ENCODE assay signal across 8 cellular contexts in the genomic region with DNA sequence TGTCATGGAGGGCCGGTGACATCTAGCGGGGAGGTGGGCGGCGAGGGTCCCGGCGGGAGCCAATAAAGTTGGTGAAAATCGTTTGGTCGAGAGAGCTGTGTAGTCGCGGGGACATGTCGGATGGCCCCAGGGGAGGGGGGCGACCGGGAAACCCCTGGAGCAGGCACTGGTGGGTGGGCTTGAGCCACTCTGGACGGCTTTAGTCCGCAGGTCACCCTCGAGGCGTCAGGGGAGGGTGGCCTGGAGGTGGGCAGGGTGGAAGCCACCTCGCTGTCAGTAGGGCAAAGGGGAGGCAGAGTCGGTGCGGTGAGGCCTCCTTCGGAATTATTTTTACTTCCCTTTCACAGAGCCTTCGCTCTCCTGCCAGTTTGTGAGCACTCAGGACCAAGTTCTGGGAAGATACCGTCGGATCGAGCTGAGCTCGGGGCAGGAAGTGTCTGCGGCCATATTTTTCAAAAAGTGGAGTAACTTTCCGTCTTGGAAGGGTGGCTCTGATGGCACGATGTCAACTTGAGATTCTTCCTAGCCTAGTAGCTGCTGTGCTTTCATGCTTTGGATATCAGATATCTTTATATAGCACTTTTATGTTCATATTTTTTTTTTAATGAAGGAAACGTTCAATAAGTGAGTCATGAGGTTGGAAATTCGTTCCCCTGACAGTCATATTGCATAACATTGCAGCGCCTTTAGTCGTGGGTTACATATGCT. TPM values are rescaled to one million over a fixed set of nuclear protein-coding genes. Genes with fewer than 3 reads are reported as not detected.
A peak's percentile ranks its signal among the peaks of the same experiment; 100 is the strongest.
DNase-seq lines count a peak whose midpoint lies in the region; ATAC-seq, FAIRE-seq and TF ChIP-seq lines count a peak whose summit lies in the region.

No MANE protein-coding gene starts in this region.

- H3K4me1 Mint-ChIP-seq in T-cell = peaks cover 47 to 55% (median 50%) of the 10 kb centered on the region in 3 donors
- H3K4me1 Mint-ChIP-seq in central memory CD8-positive, alpha-beta T cell = peaks cover 60% of the 10 kb centered on the region

- H3K4me3 Mint-ChIP-seq in T-cell = peak overlapping the region; percentile 97 to 99 (median 99)
- H3K4me3 Mint-ChIP-seq in central memory CD8-positive, alpha-beta T cell = peak overlapping the region; percentile 97

- H4K20me1 ChIP-seq in keratinocyte (ENCODE audit: control insufficient read depth, extremely low read depth, insufficient read depth, low read length) = no peaks in the 10 kb centered on the region

- TF ChIP-seq CTCF in HEK293 (tag by site-specific recombination; IDR thresholded peaks at IDR 0.05) (0 out of 2 replicates have a peak, but pooled peaks have one; percentile 13), keratinocyte (optimal IDR thresholded peaks at IDR 0.05 in 1 of 3, IDR thresholded peaks at IDR 0.05 in 1 of 3, conservative IDR thresholded peaks at IDR 0.05 in 1 of 3; ENCODE audit: extremely low read depth in 1 of 3, insufficient read depth in 2 of 3, low read length in 3 of 3) (no peak)

- H3K9me1 ChIP-seq in keratinocyte (ENCODE audit: control insufficient read depth, extremely low read depth, insufficient read depth, low read length) = no peaks in the 10 kb centered on the region

- H3K4me2 ChIP-seq in keratinocyte (ENCODE audit: control insufficient read depth, extremely low read depth, insufficient read depth, low read depth, low read length) = peak overlapping the region; percentile 79

- H3K9me3 ChIP-seq in HEK293 (ENCODE audit: control insufficient read depth, insufficient read depth, low read depth, low read length) (no peaks in the 10 kb centered on the region), keratinocyte (ENCODE audit: control insufficient read depth, low read depth, low read length) (no peaks in the 10 kb centered on the region)

- dilution Hi-C loops in keratinocyte (cut with MboI; ENCODE audit: extremely low pct_ligation_motif_present, low sequenced_read_pairs) = no loop called here

- H3K27ac ChIP-seq in HEK293 (ENCODE audit: extremely low read depth, low read depth, low read length) = peak overlapping the region; percentile 49; the same call in 1 of the 2 replicates
- peak overlapping the region; percentile 89 for H3K27ac ChIP-seq in keratinocyte (ENCODE audit: control insufficient read depth, insufficient read depth, low read length)

- no peak for ATAC-seq in T-cell (replicated peaks in 1 of 4)
- no peak for ATAC-seq in central memory CD8-positive, alpha-beta T cell (replicated peaks; ENCODE audit: extremely low read depth, poor library complexity, severe bottlenecking)
- no peak for ATAC-seq in activated CD4-positive, CD25-positive, alpha-beta regulatory T cell treated with anti-CD3 and anti-CD28 coated beads, Interleukin-2, amount 50 U/mL, for 24 hours

- H3K36me3 ChIP-seq in HEK293 (ENCODE audit: control insufficient read depth in 2 of 2, insufficient read depth in 1 of 2, low read length in 2 of 2) (no peaks in the 10 kb centered on the region), keratinocyte (ENCODE audit: control insufficient read depth in 2 of 2, extremely low read depth in 1 of 2, insufficient read depth in 2 of 2, low read length in 2 of 2) (no peaks in the 10 kb centered on the region)

- CTCF ChIA-PET in HEK293 (lab: Yijun Ruan, JAX) = interaction anchor here (0.8 kb wide), 1 partner anchor 116 kb away, joined by 3 read pairs; no protein-coding TSS in a partner anchor
- CTCF ChIA-PET in T-cell (lab: Charles Lee) = interaction anchor here (0.9 to 9.8 kb wide), 8 partner anchors 9 to 537 kb away, joined by 3 to 122 read pairs (median 7); a partner anchor contains a TSS

- peaks cover 11% of the 10 kb centered on the region for H3K79me2 ChIP-seq in keratinocyte (ENCODE audit: control insufficient read depth, insufficient read depth, low read length)

- no peak for FAIRE-seq in keratinocyte (lab: Jason Lieb, UNC)

- H3K27me3 Mint-ChIP-seq in T-cell = no peaks in the 10 kb centered on the region
- H3K27me3 Mint-ChIP-seq in central memory CD8-positive, alpha-beta T cell = no peaks in the 10 kb centered on the region

- H3K4me1 ChIP-seq in HEK293 (ENCODE audit: control insufficient read depth, insufficient read depth, low read length) (peaks cover 8% of the 10 kb centered on the region; the same call in 1 of the 2 replicates), keratinocyte (ENCODE audit: control insufficient read depth, extremely low read depth, insufficient read depth, low read length) (peaks cover 20% of the 10 kb centered on the region)

- no peaks in the 10 kb centered on the region for H3K27me3 ChIP-seq in keratinocyte (ENCODE audit: control insufficient read depth, extremely low read depth, insufficient read depth, low read length)

- H3K36me3 Mint-ChIP-seq in T-cell = no peaks in the 10 kb centered on the region
- H3K36me3 Mint-ChIP-seq in central memory CD8-positive, alpha-beta T cell (ENCODE audit: insufficient read depth) = peaks cover 30% of the 10 kb centered on the region

- DNase-seq in T-cell (peak in 14 of 34 experiments; percentile 1 to 34 (median 16)), keratinocyte (ENCODE audit: low read depth, low spot score) (no peak), NCI-H526 (lab: John Stamatoyannopoulos, UW) (no peak), NCI-H345 treated with DMSO at 0.1 percent for 48 hours (lab: John Stamatoyannopoulos, UW; ENCODE audit: unreplicated experiment) (no peak)
- no peak for DNase-seq in central memory CD8-positive, alpha-beta T cell (ENCODE audit: low spot score in 2 of 2)
- peak; percentile 40 for DNase-seq in stimulated activated CD4-positive, alpha-beta T cell treated with anti-CD3 and anti-CD28 coated beads, Interleukin-15, amount 100 ng/mL, for 24 hours

- peak overlapping the region; percentile 88 for H3K9ac ChIP-seq in keratinocyte (ENCODE audit: control insufficient read depth, extremely low read depth, insufficient read depth, low read length)

- peak overlapping the region; percentile 96 to 98 for H3K27ac Mint-ChIP-seq in T-cell
- H3K27ac Mint-ChIP-seq in central memory CD8-positive, alpha-beta T cell (ENCODE audit: low read depth) = peak overlapping the region; percentile 97

- H3K4me3 ChIP-seq in HEK293 (ENCODE audit: low read depth, low read length) (peak overlapping the region; percentile 74), keratinocyte (ENCODE audit: control insufficient read depth in 2 of 3, extremely low read depth in 1 of 3, insufficient read depth in 2 of 3, low read depth in 1 of 3, low read length in 3 of 3) (peak overlapping the region; percentile 75 to 84 (median 80))

- H3K9me3 Mint-ChIP-seq in T-cell = no peaks in the 10 kb centered on the region
- H3K9me3 Mint-ChIP-seq in central memory CD8-positive, alpha-beta T cell = no peaks in the 10 kb centered on the region

- H2AFZ ChIP-seq in keratinocyte (ENCODE audit: control insufficient read depth, low read length) = peak overlapping the region; percentile 77

- POLR2A ChIA-PET in HEK293 (lab: Yijun Ruan, JAX) = interaction anchor here (1.0 to 2.6 kb wide), 3 partner anchors 10 to 27 kb away, joined by 3 to 18 read pairs (median 8); a partner anchor contains a TSS
- POLR2A ChIA-PET in T-cell (lab: Charles Lee) = interaction anchor here (0.6 to 8.3 kb wide), 10 partner anchors 8 to 184 kb away, joined by 3 to 121 read pairs (median 4); a partner anchor contains a TSS

TF ChIP-seq in HEK293, 187 proteins besides CTCF, POLR2A, EP300 and RAD21 (continues in another document):
- TF ChIP-seq, protein P1, sequence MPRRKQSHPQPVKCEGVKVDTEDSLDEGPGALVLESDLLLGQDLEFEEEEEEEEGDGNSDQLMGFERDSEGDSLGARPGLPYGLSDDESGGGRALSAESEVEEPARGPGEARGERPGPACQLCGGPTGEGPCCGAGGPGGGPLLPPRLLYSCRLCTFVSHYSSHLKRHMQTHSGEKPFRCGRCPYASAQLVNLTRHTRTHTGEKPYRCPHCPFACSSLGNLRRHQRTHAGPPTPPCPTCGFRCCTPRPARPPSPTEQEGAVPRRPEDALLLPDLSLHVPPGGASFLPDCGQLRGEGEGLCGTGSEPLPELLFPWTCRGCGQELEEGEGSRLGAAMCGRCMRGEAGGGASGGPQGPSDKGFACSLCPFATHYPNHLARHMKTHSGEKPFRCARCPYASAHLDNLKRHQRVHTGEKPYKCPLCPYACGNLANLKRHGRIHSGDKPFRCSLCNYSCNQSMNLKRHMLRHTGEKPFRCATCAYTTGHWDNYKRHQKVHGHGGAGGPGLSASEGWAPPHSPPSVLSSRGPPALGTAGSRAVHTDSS (tag by site-specific recombination; IDR thresholded peaks at IDR 0.05) = no peak
- TF ChIP-seq ZFHX2 (tag by site-specific recombination; conservative IDR thresholded peaks at IDR 0.05) (0 out of 2 replicates have a peak, but pooled peaks have one; percentile 9), SP2 (tag by site-specific recombination; IDR thresholded peaks at IDR 0.05) (no peak)

RNA-seq across cellular contexts. Expression of a gene that starts 28.2 kb away (rescaled TPM):
- 100 to 1,000 TPM in 2 of 5 donors, 10 to 100 TPM in 3; 72.6 to 122 (median 80.6) TPM for total RNA-seq in T-cell
- polyA plus RNA-seq in keratinocyte = 4.8 to 21.0 TPM (median 13.1 TPM) in 3 replicates
- 119 TPM for polyA plus RNA-seq in keratinocyte (2011; ENCODE audit: low read depth)
- polyA plus RNA-seq in keratinocyte (2011; cell fraction: cytosol; rRNA removed) = 13.6 and 17.0 TPM in 2 replicates
- 11.3 and 13.6 TPM in 2 replicates for polyA plus RNA-seq in keratinocyte (2011; cell fraction: nucleus; rRNA removed)
- polyA plus RNA-seq in keratinocyte (2012; ENCODE audit: low replicate concordance) = 18.1 and 34.0 TPM in 2 replicates
- polyA minus RNA-seq in keratinocyte = 4.4 to 20.4 TPM (median 11.2 TPM) in 3 replicates
- polyA minus RNA-seq in keratinocyte (2011; cell fraction: cytosol; rRNA and poly(A)+ RNA removed) = 8.2 TPM
- polyA minus RNA-seq in keratinocyte (2011; cell fraction: nucleus; rRNA and poly(A)+ RNA removed) = 4.5 and 6.7 TPM in 2 replicates

RNA-seq across cellular contexts. Expression of a gene that starts 28.4 kb away (rescaled TPM):
- 1 to 10 TPM in 2 of 5 donors, under 1 TPM in 2, not detected in 1; 0.50 to 1.4 (median 0.93) TPM for total RNA-seq in T-cell
- polyA plus RNA-seq in keratinocyte = 1.3 to 3.2 TPM (median 2.4 TPM) in 3 replicates
- polyA plus RNA-seq in keratinocyte (2011; ENCODE audit: low read depth) = 0.71 TPM
- polyA plus RNA-seq in keratinocyte (2011; cell fraction: cytosol; rRNA removed) = 1.5 and 3.3 TPM in 2 replicates
- 2.2 and 2.5 TPM in 2 replicates for polyA plus RNA-seq in keratinocyte (2011; cell fraction: nucleus; rRNA removed)
- polyA plus RNA-seq in keratinocyte (2012; ENCODE audit: low replicate concordance) = 1.3 and 2.5 TPM in 2 replicates
- 1.3 to 1.8 TPM in 2 of 3 replicates, not detected in the other for polyA minus RNA-seq in keratinocyte
- not detected for polyA minus RNA-seq in keratinocyte (2011; cell fraction: cytosol; rRNA and poly(A)+ RNA removed)
- 0.63 and 2.1 TPM in 2 replicates for polyA minus RNA-seq in keratinocyte (2011; cell fraction: nucleus; rRNA and poly(A)+ RNA removed)

RNA-seq across cellular contexts. Expression of a gene that starts 38.9 kb away (rescaled TPM):
- total RNA-seq in T-cell = not detected
- polyA plus RNA-seq in keratinocyte = not detected in 3 replicates
- polyA plus RNA-seq in keratinocyte (2011; ENCODE audit: low read depth) = not detected
- polyA plus RNA-seq in keratinocyte (2011; cell fraction: cytosol; rRNA removed) = not detected in 2 replicates
- not detected in 2 replicates for polyA plus RNA-seq in keratinocyte (2011; cell fraction: nucleus; rRNA removed)
- polyA plus RNA-seq in keratinocyte (2012; ENCODE audit: low replicate concordance) = 0.07 TPM in 1 of 2 replicates, not detected in the other
- not detected in 3 replicates for polyA minus RNA-seq in keratinocyte
- polyA minus RNA-seq in keratinocyte (2011; cell fraction: cytosol; rRNA and poly(A)+ RNA removed) = not detected
- polyA minus RNA-seq in keratinocyte (2011; cell fraction: nucleus; rRNA and poly(A)+ RNA removed) = not detected in 2 replicates
